Comparison of ENCODE assay signal across 1 cellular context in genomic region chr7:102463841-102464576, GRCh38.
TF ChIP-seq lines count a peak whose summit lies in the region.

No MANE protein-coding gene starts in this region.

TF ChIP-seq in GM12878, 131 proteins besides CTCF, POLR2A, EP300 and RAD21:
- TF ChIP-seq PAX5 (IDR thresholded peaks at IDR 0.05; ENCODE audit: borderline replicate concordance, low read depth, low read length) (0 out of 2 replicates have a peak, but pooled peaks have one; percentile 1), HSF1 (IDR thresholded peaks at IDR 0.05; ENCODE audit: low read depth, low read length) (no peak), MLLT1 (IDR thresholded peaks at IDR 0.05) (0 out of 2 replicates have a peak, but pooled peaks have one; percentile 18)
